In genomic region chr2:168208652-168209051, GRCh38 we compare ENCODE assay signal across 1 cellular context.
TF ChIP-seq lines count a peak whose summit lies in the region.

No MANE protein-coding gene starts in this region.

TF ChIP-seq in IMR-90, 13 proteins besides CTCF, POLR2A, EP300 and RAD21:
- no peak for TF ChIP-seq CEBPB (IDR thresholded peaks at IDR 0.05; ENCODE audit: low read depth, low read length)
- TF ChIP-seq NFE2L2 (IDR thresholded peaks at IDR 0.05; ENCODE audit: low read depth, low read length) = no peak
- TF ChIP-seq USF2 (IDR thresholded peaks at IDR 0.05; ENCODE audit: low read depth, low read length) = no peak
- no peak for TF ChIP-seq BHLHE40 (IDR thresholded peaks at IDR 0.05; ENCODE audit: low read depth, low read length)
- no peak for TF ChIP-seq ELK1 (IDR thresholded peaks at IDR 0.05; ENCODE audit: borderline replicate concordance, low read depth, low read length)
- no peak for TF ChIP-seq MAFK (IDR thresholded peaks at IDR 0.05; ENCODE audit: low read depth, low read length)
- no peak for TF ChIP-seq MAZ (IDR thresholded peaks at IDR 0.05; ENCODE audit: borderline replicate concordance, low read depth, low read length)
- TF ChIP-seq CHD1 (IDR thresholded peaks at IDR 0.05; ENCODE audit: low read depth, low read length) = no peak
- TF ChIP-seq RFX5 (IDR thresholded peaks at IDR 0.05; ENCODE audit: low read depth, low read length) = no peak
- TF ChIP-seq RCOR1 (IDR thresholded peaks at IDR 0.05; ENCODE audit: insufficient replicate concordance, low read length) = no peak
- TF ChIP-seq FOS (IDR thresholded peaks at IDR 0.05; ENCODE audit: low read depth, low read length) = no peak
